Comparison of ENCODE assay signal across 23 cellular contexts in the genomic region with DNA sequence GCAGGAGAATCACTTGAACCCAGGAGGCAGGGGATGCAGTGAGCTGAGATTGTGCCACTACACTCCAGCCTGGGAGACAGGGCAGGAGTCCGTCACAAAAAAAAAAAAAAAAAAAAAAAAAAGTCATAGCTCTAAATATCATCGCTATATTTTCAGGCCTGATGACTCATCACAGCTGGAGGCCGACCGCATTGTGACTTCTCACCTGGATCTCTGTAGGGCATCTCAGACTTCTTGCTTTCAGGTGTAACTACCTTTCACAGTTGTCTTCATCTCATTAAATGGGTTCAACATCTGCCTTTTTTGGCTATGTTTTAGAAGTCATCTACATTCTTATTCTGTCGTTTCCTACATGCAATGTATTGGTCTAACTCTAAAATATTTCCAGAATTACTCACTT.
DNase-seq lines count a peak whose midpoint lies in the region; ATAC-seq and FAIRE-seq lines count a peak whose summit lies in the region.
"Had no signal": no experiment of that assay in that cellular context is flagged by ENCODE, and none has a peak within 500 bp of the region (broad histone marks: within the 10 kb centered on the region; RNA-seq: fewer than 3 reads in every experiment).

No MANE protein-coding gene starts in this region.

- no peak for FAIRE-seq in urothelium cell line (lab: Jason Lieb, UNC)
- FAIRE-seq: H54 had no signal

- H3K27ac Mint-ChIP-seq in activated naive CD4-positive, alpha-beta T cell treated with anti-CD3 and anti-CD28 coated beads, Interleukin-2, amount 50 U/mL, for 72 hours, result no peak overlapping the region
- H3K27ac Mint-ChIP-seq: CD8-positive, alpha-beta T cell had no signal

- no peak for ATAC-seq in activated naive CD4-positive, alpha-beta T cell treated with anti-CD3 and anti-CD28 coated beads, Interleukin-2, amount 50 U/mL, for 72 hours
- ATAC-seq in GM18909 (IDR thresholded peaks at IDR 0.05; ENCODE audit: poor library complexity, unreplicated experiment), result no peak
- ATAC-seq: CD8-positive, alpha-beta T cell had no signal

- peak in 2 of 3 experiments; percentile 3 to 21 for DNase-seq in NCI-H1417 (lab: John Stamatoyannopoulos, UW)
- no peak for DNase-seq in NCI-H1417 treated with DMSO at 0.1 percent for 48 hours (lab: John Stamatoyannopoulos, UW)
- DNase-seq in NCI-H146 treated with DMSO at 0.1 percent for 48 hours (lab: John Stamatoyannopoulos, UW; ENCODE audit: unreplicated experiment), result peak; percentile 65
- peak; percentile 68 for DNase-seq in SW480 (ENCODE audit: low spot score)
- DNase-seq in urothelium cell line (ENCODE audit: low spot score), result peak; percentile 37
- no peak for DNase-seq in activated naive CD4-positive, alpha-beta T cell treated with anti-CD3 and anti-CD28 coated beads, Interleukin-2, amount 50 U/mL, for 72 hours (ENCODE audit: low spot score in 2 of 2)
- DNase-seq in foreskin melanocyte, result no peak
- DNase-seq: 8988T; AML-193; C1 segment of cervical spinal cord; CD8-positive, alpha-beta T cell; Karpas-422; MG63; NCI-H1048; NCI-H1436 treated with DMSO at 0.1 percent for 48 hours; NCI-H2029 treated with DMSO at 0.1 percent for 48 hours; NCI-H226; NCI-H510A treated with DMSO at 0.1 percent for 48 hours; NCI-H774; SHP77; T-helper 2 cell had no signal

- H3K9me3 Mint-ChIP-seq in activated naive CD4-positive, alpha-beta T cell treated with anti-CD3 and anti-CD28 coated beads, Interleukin-2, amount 50 U/mL, for 72 hours, result peaks cover 12 to 13% of the 10 kb centered on the region in 2 donors

- no peaks in the 10 kb centered on the region for H3K36me3 Mint-ChIP-seq in activated naive CD4-positive, alpha-beta T cell treated with anti-CD3 and anti-CD28 coated beads, Interleukin-2, amount 50 U/mL, for 72 hours
- H3K36me3 Mint-ChIP-seq: CD8-positive, alpha-beta T cell had no signal

Comparison
In these comparisons a context has a peak if more than half of its experiments do, and no peak if none do; other contexts are left out.
1. DNase-seq: peak in NCI-H1417 (2 of 3), NCI-H146 treated with DMSO at 0.1 percent for 48 hours (single experiment), SW480 (single experiment) and urothelium cell line (single experiment); none in NCI-H1417 treated with DMSO at 0.1 percent for 48 hours (single experiment), activated naive CD4-positive, alpha-beta T cell treated with anti-CD3 and anti-CD28 coated beads, Interleukin-2, amount 50 U/mL, for 72 hours (0 of 2) and foreskin melanocyte (single experiment).